22 cellular contexts compared by ENCODE assay signal in the genomic region with DNA sequence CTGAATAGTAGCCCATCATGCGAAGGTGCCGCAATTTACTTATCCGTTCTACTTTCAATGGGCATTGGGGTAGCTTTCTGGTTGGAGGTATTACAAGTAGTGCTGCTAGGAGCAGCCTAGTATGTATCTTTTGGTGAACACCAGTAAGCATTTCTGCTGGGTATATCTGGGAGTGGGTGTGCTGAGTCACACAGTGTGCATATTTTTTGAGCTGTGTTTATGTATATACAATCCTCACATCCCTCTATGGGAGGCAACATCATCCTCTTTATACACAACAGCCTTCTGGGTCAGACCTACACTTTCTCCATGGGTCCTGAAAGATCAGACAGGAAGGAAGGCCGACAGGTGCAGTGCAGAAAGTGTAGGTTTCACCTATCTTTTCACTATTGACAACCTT.
"Had no signal": no experiment of that assay in that cellular context is flagged by ENCODE, and none has a peak within 500 bp of the region (broad histone marks: within the 10 kb centered on the region; RNA-seq: fewer than 3 reads in every experiment).

No MANE protein-coding gene starts in this region.

- H3K4me1 Mint-ChIP-seq: activated CD4-positive, alpha-beta memory T cell treated with anti-CD3 and anti-CD28 coated beads, Interleukin-2, amount 10 ng/mL, durations not matched to agents 7 days and 5 days; activated CD4-positive, alpha-beta T cell treated with anti-CD3 and anti-CD28 coated beads, Interleukin-2, amount 10 ng/mL, durations not matched to agents 24 days and 14 days; activated naive CD8-positive, alpha-beta T cell treated with anti-CD3 and anti-CD28 coated beads, Interleukin-2, amount 50 U/mL, for 24 hours; natural killer cell had no signal

- DNase-seq: activated CD4-positive, alpha-beta memory T cell treated with anti-CD3 and anti-CD28 coated beads, Interleukin-2, amount 10 ng/mL, durations not matched to agents 7 days and 5 days; activated CD4-positive, alpha-beta T cell treated with anti-CD3 and anti-CD28 coated beads, Interleukin-2, amount 10 ng/mL, durations not matched to agents 24 days and 14 days; activated gamma-delta T cell; activated naive CD4-positive, alpha-beta T cell treated with anti-CD3 and anti-CD28 coated beads, Interleukin-2, amount 50 U/mL, for 16 hours; activated naive CD8-positive, alpha-beta T cell treated with anti-CD3 and anti-CD28 coated beads, Interleukin-2, amount 50 U/mL, for 24 hours; activated T-cell treated with anti-CD3 and anti-CD28 coated beads, Interleukin-2, amount 50 U/mL, for 72 hours; anterior cingulate cortex; caudate nucleus; dorsolateral prefrontal cortex; esophagus squamous epithelium; foreskin keratinocyte; kidney glomerular epithelial cell; left lung; natural killer cell; stimulated activated CD4-positive, alpha-beta T cell treated with anti-CD3 and anti-CD28 coated beads, Interleukin-4, amount 100 ng/mL, for 24 hours; stimulated activated naive CD8-positive, alpha-beta T cell treated with anti-CD3 and anti-CD28 coated beads, Interleukin-15, Interleukin-2, amounts not matched to agents 100 U/mL and 50 U/mL, for 24 hours; substantia nigra; tibial artery had no signal

- H3K27ac Mint-ChIP-seq: activated CD4-positive, alpha-beta memory T cell treated with anti-CD3 and anti-CD28 coated beads, Interleukin-2, amount 10 ng/mL, durations not matched to agents 7 days and 5 days; activated CD4-positive, alpha-beta T cell treated with anti-CD3 and anti-CD28 coated beads, Interleukin-2, amount 10 ng/mL, durations not matched to agents 24 days and 14 days; activated naive CD8-positive, alpha-beta T cell treated with anti-CD3 and anti-CD28 coated beads, Interleukin-2, amount 50 U/mL, for 24 hours; brain; mesothelial cell of epicardium; natural killer cell; progenitor cell of endocrine pancreas had no signal

- H3K27me3 Mint-ChIP-seq: activated naive CD8-positive, alpha-beta T cell treated with anti-CD3 and anti-CD28 coated beads, Interleukin-2, amount 50 U/mL, for 24 hours had no signal

- H3K9me3 Mint-ChIP-seq: activated CD4-positive, alpha-beta memory T cell treated with anti-CD3 and anti-CD28 coated beads, Interleukin-2, amount 10 ng/mL, durations not matched to agents 7 days and 5 days; activated T-cell treated with anti-CD3 and anti-CD28 coated beads, Interleukin-2, amount 50 U/mL, for 72 hours; natural killer cell had no signal

- H3K36me3 Mint-ChIP-seq: brain, natural killer cell had no signal

- H3K4me1 ChIP-seq: left lung had no signal

- H3K27me3 ChIP-seq: dorsolateral prefrontal cortex, foreskin keratinocyte, left lung, tibial artery had no signal

- H3K27ac ChIP-seq: dorsolateral prefrontal cortex, esophagus squamous epithelium, foreskin keratinocyte, left lung, tibial artery had no signal

- ATAC-seq: activated naive CD8-positive, alpha-beta T cell treated with anti-CD3 and anti-CD28 coated beads, Interleukin-2, amount 50 U/mL, for 24 hours; activated T-cell treated with anti-CD3 and anti-CD28 coated beads, Interleukin-2, amount 50 U/mL, for 72 hours; foreskin keratinocyte; left lung; natural killer cell; stimulated activated naive CD8-positive, alpha-beta T cell treated with anti-CD3 and anti-CD28 coated beads, Interleukin-15, Interleukin-2, amounts not matched to agents 100 U/mL and 50 U/mL, for 24 hours had no signal

- H3K4me3 ChIP-seq: dorsolateral prefrontal cortex, esophagus squamous epithelium, left lung, lung, tibial artery had no signal

- H3K4me3 Mint-ChIP-seq: activated CD4-positive, alpha-beta memory T cell treated with anti-CD3 and anti-CD28 coated beads, Interleukin-2, amount 10 ng/mL, durations not matched to agents 7 days and 5 days; activated CD4-positive, alpha-beta T cell treated with anti-CD3 and anti-CD28 coated beads, Interleukin-2, amount 10 ng/mL, durations not matched to agents 24 days and 14 days; activated naive CD8-positive, alpha-beta T cell treated with anti-CD3 and anti-CD28 coated beads, Interleukin-2, amount 50 U/mL, for 24 hours; activated T-cell treated with anti-CD3 and anti-CD28 coated beads, Interleukin-2, amount 50 U/mL, for 72 hours; brain; mesothelial cell of epicardium; natural killer cell had no signal

- H3K9me3 ChIP-seq: esophagus squamous epithelium, tibial artery had no signal
